ENCODE assay signal across 1 cellular context in genomic region chr1:1782399-1783221, GRCh38.
TF ChIP-seq lines count a peak whose summit lies in the region.

No MANE protein-coding gene starts in this region.

TF ChIP-seq in GM12878, 131 proteins besides CTCF, POLR2A, EP300 and RAD21 (continued from another document and continues in another):
- TF ChIP-seq RELB (IDR thresholded peaks at IDR 0.05; ENCODE audit: low read depth) (peak; percentile 19; the same call in 1 of the 2 replicates), RB1 (IDR thresholded peaks at IDR 0.05; ENCODE audit: borderline replicate concordance) (0 out of 2 replicates have a peak, but pooled peaks have one; percentile 48), CHD1 (IDR thresholded peaks at IDR 0.05; ENCODE audit: low read depth, low read length) (no peak), FOS (IDR thresholded peaks at IDR 0.05; ENCODE audit: borderline replicate concordance, extremely low read depth, insufficient read length) (no peak), SUPT20H (IDR thresholded peaks at IDR 0.05; ENCODE audit: borderline replicate concordance, control insufficient read depth, low read depth, low read length) (no peak), PML (IDR thresholded peaks at IDR 0.05; ENCODE audit: low read length) (peak; percentile 53), NBN (IDR thresholded peaks at IDR 0.05) (no peak), FOXM1 (IDR thresholded peaks at IDR 0.05; ENCODE audit: low read depth, low read length) (no peak), NRF1 (conservative IDR thresholded peaks at IDR 0.05; ENCODE audit: low read depth, low read length) (no peak), RFX5 (IDR thresholded peaks at IDR 0.05; ENCODE audit: low read depth, low read length) (no peak), ZBTB40 (IDR thresholded peaks at IDR 0.05; ENCODE audit: borderline replicate concordance) (no peak), SMARCA5 (IDR thresholded peaks at IDR 0.05) (no peak), ZBTB11 (CRISPR knock-in tag; IDR thresholded peaks at IDR 0.05) (no peak), SMAD5 (IDR thresholded peaks at IDR 0.05; ENCODE audit: low read depth) (no peak), EZH2 (IDR thresholded peaks at IDR 0.05; ENCODE audit: borderline replicate concordance, control insufficient read depth, low read depth, low read length) (no peak), ZBTB33 (IDR thresholded peaks at IDR 0.05) (no peak), SMAD1 (IDR thresholded peaks at IDR 0.05; ENCODE audit: low read depth, partially characterized antibody) (no peak), MXI1 (IDR thresholded peaks at IDR 0.05; ENCODE audit: low read depth, low read length) (peak; percentile 65; the same call in 1 of the 2 replicates), YY1 (IDR thresholded peaks at IDR 0.05; ENCODE audit: low read depth, low read length) (no peak), FOXK2 (IDR thresholded peaks at IDR 0.05) (no peak), SIX5 (IDR thresholded peaks at IDR 0.05; ENCODE audit: low read depth, low read length, severe bottlenecking) (no peak), CREM (IDR thresholded peaks at IDR 0.05; ENCODE audit: low read depth) (no peak), HCFC1 (IDR thresholded peaks at IDR 0.05; ENCODE audit: low read length) (no peak), TCF12 (IDR thresholded peaks at IDR 0.05; ENCODE audit: low read depth, low read length) (no peak), NFIC (IDR thresholded peaks at IDR 0.05; ENCODE audit: low read depth, low read length) (no peak; the same call in 1 of the 2 replicates), ATF3 (IDR thresholded peaks at IDR 0.05; ENCODE audit: borderline replicate concordance, extremely low read depth, low read depth, low read length) (no peak), SMC3 (IDR thresholded peaks at IDR 0.05; ENCODE audit: borderline replicate concordance, low read length) (no peak), GATAD2B (conservative IDR thresholded peaks at IDR 0.05; ENCODE audit: low read depth) (0 out of 2 replicates have a peak, but pooled peaks have one; percentile 67), HDAC6 (IDR thresholded peaks at IDR 0.05; ENCODE audit: unreplicated experiment) (no peak), STAT3 (IDR thresholded peaks at IDR 0.05; ENCODE audit: low read depth, low read length) (no peak), ZBTB4 (CRISPR knock-in tag; IDR thresholded peaks at IDR 0.05) (no peak), RAD51 (IDR thresholded peaks at IDR 0.05) (no peak), NR2C1 (IDR thresholded peaks at IDR 0.05) (no peak), SRF (IDR thresholded peaks at IDR 0.05; ENCODE audit: low read depth in 2 of 2, low read length in 2 of 2) (no peak), BRCA1 (IDR thresholded peaks at IDR 0.05; ENCODE audit: low read depth, low read length) (no peak)
- TF ChIP-seq, protein P1, sequence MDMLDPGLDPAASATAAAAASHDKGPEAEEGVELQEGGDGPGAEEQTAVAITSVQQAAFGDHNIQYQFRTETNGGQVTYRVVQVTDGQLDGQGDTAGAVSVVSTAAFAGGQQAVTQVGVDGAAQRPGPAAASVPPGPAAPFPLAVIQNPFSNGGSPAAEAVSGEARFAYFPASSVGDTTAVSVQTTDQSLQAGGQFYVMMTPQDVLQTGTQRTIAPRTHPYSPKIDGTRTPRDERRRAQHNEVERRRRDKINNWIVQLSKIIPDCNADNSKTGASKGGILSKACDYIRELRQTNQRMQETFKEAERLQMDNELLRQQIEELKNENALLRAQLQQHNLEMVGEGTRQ (IDR thresholded peaks at IDR 0.05; ENCODE audit: borderline replicate concordance, low read depth, low read length): no peak
- TF ChIP-seq, protein P2, sequence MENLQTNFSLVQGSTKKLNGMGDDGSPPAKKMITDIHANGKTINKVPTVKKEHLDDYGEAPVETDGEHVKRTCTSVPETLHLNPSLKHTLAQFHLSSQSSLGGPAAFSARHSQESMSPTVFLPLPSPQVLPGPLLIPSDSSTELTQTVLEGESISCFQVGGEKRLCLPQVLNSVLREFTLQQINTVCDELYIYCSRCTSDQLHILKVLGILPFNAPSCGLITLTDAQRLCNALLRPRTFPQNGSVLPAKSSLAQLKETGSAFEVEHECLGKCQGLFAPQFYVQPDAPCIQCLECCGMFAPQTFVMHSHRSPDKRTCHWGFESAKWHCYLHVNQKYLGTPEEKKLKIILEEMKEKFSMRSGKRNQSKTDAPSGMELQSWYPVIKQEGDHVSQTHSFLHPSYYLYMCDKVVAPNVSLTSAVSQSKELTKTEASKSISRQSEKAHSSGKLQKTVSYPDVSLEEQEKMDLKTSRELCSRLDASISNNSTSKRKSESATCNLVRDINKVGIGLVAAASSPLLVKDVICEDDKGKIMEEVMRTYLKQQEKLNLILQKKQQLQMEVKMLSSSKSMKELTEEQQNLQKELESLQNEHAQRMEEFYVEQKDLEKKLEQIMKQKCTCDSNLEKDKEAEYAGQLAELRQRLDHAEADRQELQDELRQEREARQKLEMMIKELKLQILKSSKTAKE (IDR thresholded peaks at IDR 0.05; ENCODE audit: low read depth, poor library complexity, severe bottlenecking): no peak
- TF ChIP-seq, protein P3, sequence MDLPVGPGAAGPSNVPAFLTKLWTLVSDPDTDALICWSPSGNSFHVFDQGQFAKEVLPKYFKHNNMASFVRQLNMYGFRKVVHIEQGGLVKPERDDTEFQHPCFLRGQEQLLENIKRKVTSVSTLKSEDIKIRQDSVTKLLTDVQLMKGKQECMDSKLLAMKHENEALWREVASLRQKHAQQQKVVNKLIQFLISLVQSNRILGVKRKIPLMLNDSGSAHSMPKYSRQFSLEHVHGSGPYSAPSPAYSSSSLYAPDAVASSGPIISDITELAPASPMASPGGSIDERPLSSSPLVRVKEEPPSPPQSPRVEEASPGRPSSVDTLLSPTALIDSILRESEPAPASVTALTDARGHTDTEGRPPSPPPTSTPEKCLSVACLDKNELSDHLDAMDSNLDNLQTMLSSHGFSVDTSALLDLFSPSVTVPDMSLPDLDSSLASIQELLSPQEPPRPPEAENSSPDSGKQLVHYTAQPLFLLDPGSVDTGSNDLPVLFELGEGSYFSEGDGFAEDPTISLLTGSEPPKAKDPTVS (IDR thresholded peaks at IDR 0.05; ENCODE audit: low read depth, low read length): no peak
- TF ChIP-seq, protein P4, sequence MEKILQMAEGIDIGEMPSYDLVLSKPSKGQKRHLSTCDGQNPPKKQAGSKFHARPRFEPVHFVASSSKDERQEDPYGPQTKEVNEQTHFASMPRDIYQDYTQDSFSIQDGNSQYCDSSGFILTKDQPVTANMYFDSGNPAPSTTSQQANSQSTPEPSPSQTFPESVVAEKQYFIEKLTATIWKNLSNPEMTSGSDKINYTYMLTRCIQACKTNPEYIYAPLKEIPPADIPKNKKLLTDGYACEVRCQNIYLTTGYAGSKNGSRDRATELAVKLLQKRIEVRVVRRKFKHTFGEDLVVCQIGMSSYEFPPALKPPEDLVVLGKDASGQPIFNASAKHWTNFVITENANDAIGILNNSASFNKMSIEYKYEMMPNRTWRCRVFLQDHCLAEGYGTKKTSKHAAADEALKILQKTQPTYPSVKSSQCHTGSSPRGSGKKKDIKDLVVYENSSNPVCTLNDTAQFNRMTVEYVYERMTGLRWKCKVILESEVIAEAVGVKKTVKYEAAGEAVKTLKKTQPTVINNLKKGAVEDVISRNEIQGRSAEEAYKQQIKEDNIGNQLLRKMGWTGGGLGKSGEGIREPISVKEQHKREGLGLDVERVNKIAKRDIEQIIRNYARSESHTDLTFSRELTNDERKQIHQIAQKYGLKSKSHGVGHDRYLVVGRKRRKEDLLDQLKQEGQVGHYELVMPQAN (conservative IDR thresholded peaks at IDR 0.05): no peak
